11 cellular contexts compared by ENCODE assay signal in the genomic region with DNA sequence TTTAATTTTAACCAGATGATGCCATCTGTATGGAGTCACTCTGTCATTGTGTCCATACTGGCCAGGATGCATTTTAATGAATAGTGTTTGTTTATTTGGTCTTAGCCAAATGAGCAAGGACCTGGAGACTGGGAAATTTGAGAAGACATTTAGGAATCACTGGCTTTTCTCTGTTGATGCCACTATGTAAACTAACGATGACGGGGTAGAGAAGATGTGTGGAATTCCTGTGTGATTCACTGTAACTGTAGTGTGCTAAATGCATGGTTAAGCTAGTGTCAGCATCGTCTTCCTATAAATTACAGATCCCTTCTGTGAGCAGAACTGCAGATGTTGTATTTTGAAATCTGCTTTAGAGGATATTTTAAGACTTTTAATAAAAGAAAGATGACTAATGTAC.
"Had no signal": no experiment of that assay in that cellular context is flagged by ENCODE, and none has a peak within 500 bp of the region (broad histone marks: within the 10 kb centered on the region; RNA-seq: fewer than 3 reads in every experiment).

No MANE protein-coding gene starts in this region.

- H3K27me3 ChIP-seq: right lobe of liver had no signal

- H3K4me1 ChIP-seq: right lobe of liver, spleen had no signal

- DNase-seq: activated CD4-positive, alpha-beta memory T cell treated with anti-CD3 and anti-CD28 coated beads, Interleukin-2, amount 10 ng/mL, durations not matched to agents 7 days and 5 days; activated CD4-positive, alpha-beta T cell treated with anti-CD3 and anti-CD28 coated beads for 36 hours; activated naive CD4-positive, alpha-beta T cell treated with anti-CD3 and anti-CD28 coated beads, Interleukin-2, amount 10 ng/mL, durations not matched to agents 7 days and 5 days; activated T-cell treated with anti-CD3 and anti-CD28 coated beads, Interleukin-2, amount 50 U/mL, for 24 hours; dorsolateral prefrontal cortex; endodermal cell; erythroblast; hippocampal formation; right lobe of liver; spleen; WERI-Rb-1 had no signal

- H3K4me3 ChIP-seq: dorsolateral prefrontal cortex, right lobe of liver, spleen had no signal

- H3K36me3 ChIP-seq: right lobe of liver, spleen, WERI-Rb-1 had no signal

- H3K9me3 ChIP-seq: right lobe of liver, spleen had no signal

- ATAC-seq: activated CD4-positive, alpha-beta T cell treated with anti-CD3 and anti-CD28 coated beads for 36 hours; right lobe of liver had no signal

- H3K27ac ChIP-seq: dorsolateral prefrontal cortex, right lobe of liver, spleen, WERI-Rb-1 had no signal
